8 cellular contexts compared by ENCODE assay signal in genomic region chr16:2969545-2970521, GRCh38. TPM values are rescaled to one million over a fixed set of nuclear protein-coding genes. Genes with fewer than 3 reads are reported as not detected.
A peak's percentile ranks its signal among the peaks of the same experiment; 100 is the strongest.
DNase-seq lines count a peak whose midpoint lies in the region; ATAC-seq, FAIRE-seq and TF ChIP-seq lines count a peak whose summit lies in the region.

No MANE protein-coding gene starts in this region.

- no peaks in the 10 kb centered on the region; the same call in 1 of the 2 replicates for H3K79me2 ChIP-seq in OCI-LY7 (ENCODE audit: insufficient read depth, low read depth, low read length)

- no CpG with 5 or more reads among the region's 83 CpGs for WGBS in esophagus squamous epithelium, 2 donors

- H3K27ac ChIP-seq in 22Rv1 = peak overlapping the region; percentile 99
- H3K27ac ChIP-seq in OCI-LY7 (ENCODE audit: low read depth, low read length, poor library complexity, severe bottlenecking) = peak overlapping the region; percentile 64
- H3K27ac ChIP-seq in esophagus squamous epithelium = peak overlapping the region; percentile 59 to 85 (median 70)

- H3K9me3 ChIP-seq in OCI-LY7 (ENCODE audit: low read length) (no peaks in the 10 kb centered on the region), esophagus squamous epithelium (no peaks in the 10 kb centered on the region)

- peaks cover 0 to 38% (median 24%) of the 10 kb centered on the region in 4 donors for H3K27me3 ChIP-seq in esophagus squamous epithelium

- peaks cover 6% of the 10 kb centered on the region; the same call in 1 of the 2 replicates for H4K20me1 ChIP-seq in OCI-LY7 (ENCODE audit: insufficient read depth, low read length)

- peak; percentile 35 for ATAC-seq in HG03280 (IDR thresholded peaks at IDR 0.05; ENCODE audit: unreplicated experiment)
- peak; percentile 74 for ATAC-seq in stimulated activated naive CD8-positive, alpha-beta T cell treated with anti-CD3 and anti-CD28 coated beads, Interleukin-15, Interleukin-2, amounts not matched to agents 100 U/mL and 50 U/mL, for 24 hours

- peak; percentile 92 for DNase-seq in GM12892 (ENCODE audit: insufficient read length)
- peak; percentile 87 for DNase-seq in OCI-LY7 (ENCODE audit: low spot score)
- DNase-seq in activated T-cell treated with anti-CD3 and anti-CD28 coated beads for 48 hours (ENCODE audit: low read depth) = peak; percentile 89
- DNase-seq in esophagus squamous epithelium (lab: John Stamatoyannopoulos, UW) = no peak
- peak; percentile 65 for DNase-seq in myocyte (ENCODE audit: low read depth)
- DNase-seq in stimulated activated naive CD8-positive, alpha-beta T cell treated with anti-CD3 and anti-CD28 coated beads, Interleukin-15, Interleukin-2, amounts not matched to agents 100 U/mL and 50 U/mL, for 24 hours = peak; percentile 90

- CTCF ChIA-PET in OCI-LY7 (lab: Charles Lee; ENCODE audit: unreplicated experiment) = no interaction called here

- no peaks in the 10 kb centered on the region for H3K9me2 ChIP-seq in OCI-LY7 (ENCODE audit: insufficient read depth, low read length)

- H3K36me3 ChIP-seq in OCI-LY7 (ENCODE audit: insufficient read depth, low read length) (peaks cover 46% of the 10 kb centered on the region), esophagus squamous epithelium (peaks cover 0 to 6% (median 0%) of the 10 kb centered on the region in 3 donors)

- H3K4me3 ChIP-seq in OCI-LY7 (ENCODE audit: low read depth, low read length, poor library complexity, severe bottlenecking) (peak overlapping the region; percentile 99), esophagus squamous epithelium (peak overlapping the region; percentile 58 to 81 (median 72))

- TF ChIP-seq CTCF in 22Rv1 (IDR thresholded peaks at IDR 0.05) = peak; percentile 45
- TF ChIP-seq CTCF in OCI-LY7 (conservative IDR thresholded peaks at IDR 0.05; ENCODE audit: low read length) = peak; percentile 79
- TF ChIP-seq CTCF in esophagus squamous epithelium (IDR thresholded peaks at IDR 0.05) = peak in 5 of 6 experiments; percentile 23 to 62 (median 34)

- BruUV-seq in OCI-LY7 (replicated peaks; lab: Mats Ljungman, UMichigan) = no TSS peak

- intact Hi-C loops in OCI-LY7 (cut with micrococcal nuclease; ENCODE audit: unreplicated experiment) (loop anchor here (1.0 kb wide), 2 partner anchors 10 to 34 kb away; partner anchors contain the start of gene PKMYT1), esophagus squamous epithelium (cut with DNase I) (no loop called here)

- TF ChIP-seq POLR2A in GM12892 (IDR thresholded peaks at IDR 0.05; ENCODE audit: low read depth, low read length) = no peak; the same call in 1 of the 2 replicates
- no peak for TF ChIP-seq POLR2A in esophagus squamous epithelium (IDR thresholded peaks at IDR 0.05)

- peak; percentile 64 for FAIRE-seq in GM12892 (lab: Jason Lieb, UNC)

- peak overlapping the region; percentile 25; the same call in 1 of the 2 replicates for H2AFZ ChIP-seq in OCI-LY7 (ENCODE audit: low read length)

- POLR2A ChIA-PET in OCI-LY7 (lab: Charles Lee) = interaction anchor here (0.5 kb wide), 1 partner anchor 17 kb away, joined by 3 read pairs; no protein-coding TSS in a partner anchor

- H3K4me1 ChIP-seq in OCI-LY7 (ENCODE audit: insufficient read depth, low read length, poor library complexity, severe bottlenecking) = peaks cover 48% of the 10 kb centered on the region
- peaks cover 25 to 66% (median 42%) of the 10 kb centered on the region in 3 donors for H3K4me1 ChIP-seq in esophagus squamous epithelium

- peak overlapping the region; percentile 74 for H3K4me2 ChIP-seq in OCI-LY7 (ENCODE audit: low read length)

RNA-seq across cellular contexts. Expression of gene PAQR4, which starts 0.7 kb away (rescaled TPM):
- 9.3 TPM for polyA plus RNA-seq in GM12892 (2012; ENCODE audit: missing spikeins)
- 38.1 and 49.1 TPM in 2 replicates for total RNA-seq in OCI-LY7 (2014; rRNA removed; shearing (Covaris generic))
- 59.7 and 67.4 TPM in 2 replicates for total RNA-seq in OCI-LY7 (2022)
- total RNA-seq in esophagus squamous epithelium = 10 to 100 TPM in 1 of 4 donors, 1 to 10 TPM in 3; 2.9 to 18.8 (median 8.0) TPM
- total RNA-seq in myocyte = 14.6 and 18.0 TPM in 2 replicates
- 23.0 TPM for polyA plus RNA-seq in myocyte (2012)

RNA-seq across cellular contexts. Expression of gene KREMEN2, which starts 5.8 kb away (rescaled TPM):
- not detected for polyA plus RNA-seq in GM12892 (2012; ENCODE audit: missing spikeins)
- 0.09 and 0.28 TPM in 2 replicates for total RNA-seq in OCI-LY7 (2014; rRNA removed; shearing (Covaris generic))
- 0.31 TPM in 1 of 2 replicates, not detected in the other for total RNA-seq in OCI-LY7 (2022)
- total RNA-seq in esophagus squamous epithelium = 1 to 10 TPM in 2 of 4 donors, under 1 TPM in 1, not detected in 1; 0.19 to 3.9 (median 2.1) TPM
- total RNA-seq in myocyte = 10.4 and 17.8 TPM in 2 replicates
- polyA plus RNA-seq in myocyte (2012) = 13.8 TPM

RNA-seq across cellular contexts. Expression of gene PKMYT1, which starts 10.4 kb away (rescaled TPM):
- 13.6 TPM for polyA plus RNA-seq in GM12892 (2012; ENCODE audit: missing spikeins)
- 80.2 and 104 TPM in 2 replicates for total RNA-seq in OCI-LY7 (2014; rRNA removed; shearing (Covaris generic))
- 195 and 197 TPM in 2 replicates for total RNA-seq in OCI-LY7 (2022)
- 10 to 100 TPM in 3 of 4 donors, 1 to 10 TPM in 1; 4.2 to 33.1 (median 13.0) TPM for total RNA-seq in esophagus squamous epithelium
- total RNA-seq in myocyte = 0.53 and 6.7 TPM in 2 replicates
- 6.0 TPM for polyA plus RNA-seq in myocyte (2012)

RNA-seq across cellular contexts. Expression of gene CLDN9, which starts 42.9 kb away (rescaled TPM):
- not detected for polyA plus RNA-seq in GM12892 (2012; ENCODE audit: missing spikeins)
- total RNA-seq in OCI-LY7 (2014; rRNA removed; shearing (Covaris generic)) = 0.44 TPM in 1 of 2 replicates, not detected in the other
- total RNA-seq in OCI-LY7 (2022) (0.42 and 0.59 TPM in 2 replicates), esophagus squamous epithelium (not detected), myocyte (0.05 and 0.36 TPM in 2 replicates)
- 0.08 TPM for polyA plus RNA-seq in myocyte (2012)

RNA-seq across cellular contexts. Expression of gene CLDN6, which starts 48.1 kb away (rescaled TPM):
- polyA plus RNA-seq in GM12892 (2012; ENCODE audit: missing spikeins) = not detected
- total RNA-seq in OCI-LY7 (2014; rRNA removed; shearing (Covaris generic)) = not detected in 2 replicates
- not detected in 2 replicates for total RNA-seq in OCI-LY7 (2022)
- total RNA-seq in esophagus squamous epithelium = not detected
- 0.52 TPM in 1 of 2 replicates, not detected in the other for total RNA-seq in myocyte
- 0.83 TPM for polyA plus RNA-seq in myocyte (2012)
